In genomic region chr18:8706545-8706980, GRCh38 we compare ENCODE assay signal across 8 cellular contexts. TPM values are rescaled to one million over a fixed set of nuclear protein-coding genes. Genes with fewer than 3 reads are reported as not detected.
DNase-seq lines count a peak whose midpoint lies in the region; ATAC-seq, FAIRE-seq and TF ChIP-seq lines count a peak whose summit lies in the region.

No MANE protein-coding gene starts in this region.

- peaks cover 15% of the 10 kb centered on the region for H3K4me1 Mint-ChIP-seq in activated T-cell treated with anti-CD3 and anti-CD28 coated beads, Interleukin-2, amount 50 U/mL, for 72 hours (ENCODE audit: low read depth)

- TF ChIP-seq POLR2A in A549 (IDR thresholded peaks at IDR 0.05; ENCODE audit: low read length): no peak

- TF ChIP-seq RAD21 in A549 (conservative IDR thresholded peaks at IDR 0.05 in 1 of 2, IDR thresholded peaks at IDR 0.05 in 1 of 2): no peak

- no peak for DNase-seq in A549 (ENCODE audit: low read depth in 1 of 2, low spot score in 1 of 2)
- peak; percentile 45 for DNase-seq in GM20000 (ENCODE audit: low spot score)
- peak in 1 of 2 donors; percentile 9 for DNase-seq in activated T-cell treated with anti-CD3 and anti-CD28 coated beads, Interleukin-2, amount 50 U/mL, for 72 hours
- peak; percentile 16 for DNase-seq in stimulated activated naive CD8-positive, alpha-beta T cell treated with anti-CD3 and anti-CD28 coated beads, Interleukin-15, Interleukin-2, amounts not matched to agents 100 U/mL and 50 U/mL, for 24 hours
- DNase-seq in SK-N-DZ (ENCODE audit: low spot score): no peak
- DNase-seq in LoVo (ENCODE audit: low spot score): no peak

- H3K4me3 Mint-ChIP-seq in activated T-cell treated with anti-CD3 and anti-CD28 coated beads, Interleukin-2, amount 50 U/mL, for 72 hours: peak overlapping the region; percentile 74 to 96

- H3K4me2 ChIP-seq in A549: peak overlapping the region; percentile 95

- H3K27ac Mint-ChIP-seq in activated T-cell treated with anti-CD3 and anti-CD28 coated beads, Interleukin-2, amount 50 U/mL, for 72 hours: no peak overlapping the region

- H3K27me3 Mint-ChIP-seq in activated T-cell treated with anti-CD3 and anti-CD28 coated beads, Interleukin-2, amount 50 U/mL, for 72 hours (ENCODE audit: low read depth): peaks cover 62% of the 10 kb centered on the region

- peaks cover 1 to 4% of the 10 kb centered on the region in 2 donors for H3K36me3 Mint-ChIP-seq in activated T-cell treated with anti-CD3 and anti-CD28 coated beads, Interleukin-2, amount 50 U/mL, for 72 hours (ENCODE audit: insufficient read depth in 2 of 2)

- H3K4me3 ChIP-seq in A549: peak overlapping the region; percentile 94
- peak overlapping the region; percentile 65 for H3K4me3 ChIP-seq in iPS-11a (ENCODE audit: low read depth, low read length)

- H3K4me1 ChIP-seq in A549: peaks cover 47% of the 10 kb centered on the region

- H3K9me3 ChIP-seq in A549: no peaks in the 10 kb centered on the region

- TF ChIP-seq EP300 in A549 (IDR thresholded peaks at IDR 0.05): no peak

- H3K9me3 Mint-ChIP-seq in activated T-cell treated with anti-CD3 and anti-CD28 coated beads, Interleukin-2, amount 50 U/mL, for 72 hours: no peaks in the 10 kb centered on the region

- CTCF ChIA-PET in A549 (lab: Yijun Ruan, JAX): interaction anchor here (0.9 to 2.3 kb wide), 9 partner anchors 10 to 282 kb away, joined by 3 to 11 read pairs (median 3); no protein-coding TSS in a partner anchor

- WGBS in A549 (ENCODE audit: missing lambda C conversion rate): 1% methylated on average over 10 of the region's 38 CpGs

- POLR2A ChIA-PET in A549 (lab: Yijun Ruan, JAX): interaction anchor here (1.2 to 1.6 kb wide), 2 partner anchors 23 to 94 kb away, joined by 7 to 9 read pairs; no protein-coding TSS in a partner anchor

- H3K27ac ChIP-seq in A549: peak overlapping the region; percentile 91 to 100

- no peak for ATAC-seq in A549
- no peak for ATAC-seq in activated T-cell treated with anti-CD3 and anti-CD28 coated beads, Interleukin-2, amount 50 U/mL, for 72 hours (replicated peaks in 1 of 2)
- no peak for ATAC-seq in stimulated activated naive CD8-positive, alpha-beta T cell treated with anti-CD3 and anti-CD28 coated beads, Interleukin-15, Interleukin-2, amounts not matched to agents 100 U/mL and 50 U/mL, for 24 hours
- ATAC-seq in GM21529 (IDR thresholded peaks at IDR 0.05; ENCODE audit: unreplicated experiment): no peak

- TF ChIP-seq CTCF in A549 (IDR thresholded peaks at IDR 0.05) (no peak), GM20000 (IDR thresholded peaks at IDR 0.05; ENCODE audit: extremely low read depth, missing control alignments) (no peak)

- no peak for FAIRE-seq in A549 (lab: Jason Lieb, UNC)

TF ChIP-seq in A549, 52 proteins besides CTCF, POLR2A, EP300 and RAD21:
- no peak for TF ChIP-seq FOSB (CRISPR knock-in tag; IDR thresholded peaks at IDR 0.05)
- TF ChIP-seq CBX2 (IDR thresholded peaks at IDR 0.05; ENCODE audit: borderline replicate concordance, low read depth): no peak
- TF ChIP-seq PBX3 (IDR thresholded peaks at IDR 0.05): 0 out of 2 replicates have a peak, but pooled peaks have one; percentile 5

RNA-seq across cellular contexts. Expression of gene MTCL1, which starts 1.2 kb away (rescaled TPM):
- polyA plus RNA-seq in A549 (2011; rRNA removed): 43.6 and 44.4 TPM in 2 replicates
- 37.2 and 44.0 TPM in 2 replicates for polyA plus RNA-seq in A549 (2012; cell fraction: cytosol; rRNA removed)
- 153 and 157 TPM in 2 replicates for polyA plus RNA-seq in A549 (2012; cell fraction: nucleus; rRNA removed)
- 48.6 to 56.0 TPM (median 49.6 TPM) in 3 replicates for polyA plus RNA-seq in A549 (2017; fragmentation: RNase III; extraction: RNeasy Plus Mini Kit Qiagen cat#74134 plus additional on column Dnase treatment)
- 66.2 and 67.8 TPM in 2 replicates for polyA minus RNA-seq in A549 (2011; rRNA and poly(A)+ RNA removed)
- under 1 TPM; 0.38 to 0.51 TPM for total RNA-seq in activated T-cell treated with anti-CD3 and anti-CD28 coated beads, Interleukin-2, amount 50 U/mL, for 72 hours
- 27.8 and 30.0 TPM in 2 replicates for polyA plus RNA-seq in SK-N-DZ (2014; cell fraction: cytosol; rRNA removed)
- 49.5 and 79.4 TPM in 2 replicates for polyA plus RNA-seq in SK-N-DZ (2014; cell fraction: nucleus; rRNA removed)

Comparison
In these comparisons a context has a peak if more than half of its experiments do, and no peak if none do; other contexts are left out.
1. DNase-seq: peak in GM20000 (single experiment) and stimulated activated naive CD8-positive, alpha-beta T cell treated with anti-CD3 and anti-CD28 coated beads, Interleukin-15, Interleukin-2, amounts not matched to agents 100 U/mL and 50 U/mL, for 24 hours (single experiment); none in A549 (0 of 2), SK-N-DZ (single experiment) and LoVo (single experiment).